8 cellular contexts compared by ENCODE assay signal in the genomic region with DNA sequence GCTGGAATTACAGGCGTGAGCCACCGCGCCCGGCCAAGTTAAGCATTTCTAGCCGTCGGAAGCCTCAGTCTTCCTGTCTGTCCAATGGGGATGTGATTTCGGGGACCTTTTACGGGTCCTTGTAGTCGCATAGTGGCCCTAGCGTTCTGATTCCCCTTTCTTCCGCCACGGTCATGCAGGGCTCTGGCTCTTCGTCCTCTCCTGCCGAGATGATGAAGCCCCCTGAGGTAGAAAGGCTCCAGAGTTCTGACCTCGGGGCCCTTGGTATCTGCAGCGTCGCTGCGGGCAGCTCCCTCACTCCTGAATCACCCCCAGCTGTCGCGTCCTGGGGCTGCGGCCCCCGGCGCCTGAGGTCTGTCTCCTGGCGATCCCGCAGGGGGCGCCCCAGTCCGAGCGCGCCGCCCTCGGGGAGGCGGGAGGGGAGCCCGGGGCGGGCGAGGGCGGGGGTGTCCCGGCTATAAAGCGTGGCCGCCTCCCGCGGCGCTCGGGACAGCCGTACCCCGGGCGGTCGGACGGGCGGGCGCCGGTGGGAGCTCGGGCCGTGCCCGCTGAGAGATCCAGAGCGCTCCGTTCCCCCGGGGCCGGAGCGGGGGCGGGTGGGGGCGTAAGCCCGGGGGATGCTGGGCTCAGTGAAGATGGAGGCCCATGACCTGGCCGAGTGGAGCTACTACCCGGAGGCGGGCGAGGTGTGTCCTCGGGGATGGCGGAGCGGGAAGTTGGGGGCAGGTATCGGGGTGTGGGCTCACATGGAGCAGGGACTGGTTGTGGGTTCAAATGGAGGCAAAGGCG. TPM values are rescaled to one million over a fixed set of nuclear protein-coding genes. Genes with fewer than 3 reads are reported as not detected.
DNase-seq lines count a peak whose midpoint lies in the region; ATAC-seq and TF ChIP-seq lines count a peak whose summit lies in the region.

FOXA3 (plus strand) TSS at position 487 of the 789 bp plus-strand sequence; CDS start at position 618, 131 bp downstream.

- peak within 1 kb of the TSS; percentile 93 for H3K4me3 Mint-ChIP-seq in memory B cell
- H3K4me3 Mint-ChIP-seq in stimulated activated naive CD8-positive, alpha-beta T cell treated with anti-CD3 and anti-CD28 coated beads, Interleukin-15, Interleukin-2, amounts not matched to agents 100 ng/mL and 50 ng/mL, for 24 hours: peak within 1 kb of the TSS; percentile 95

- peaks cover 5% of the 10 kb centered on the region for H3K36me3 Mint-ChIP-seq in memory B cell
- H3K36me3 Mint-ChIP-seq in stimulated activated naive CD8-positive, alpha-beta T cell treated with anti-CD3 and anti-CD28 coated beads, Interleukin-15, Interleukin-2, amounts not matched to agents 100 ng/mL and 50 ng/mL, for 24 hours (ENCODE audit: low read depth): peaks cover 16% of the 10 kb centered on the region

- H3K27ac ChIP-seq in dorsolateral prefrontal cortex: peak within 1 kb of the TSS in 18 of 59 donors; percentile 30 to 97 (median 91)

- H3K9me3 Mint-ChIP-seq in memory B cell: no peaks in the 10 kb centered on the region
- no peaks in the 10 kb centered on the region for H3K9me3 Mint-ChIP-seq in stimulated activated naive CD8-positive, alpha-beta T cell treated with anti-CD3 and anti-CD28 coated beads, Interleukin-15, Interleukin-2, amounts not matched to agents 100 ng/mL and 50 ng/mL, for 24 hours

- DNase-seq in NCI-H1417 (lab: John Stamatoyannopoulos, UW): peak in 2 of 3 experiments; percentile 56 to 60
- no peak for DNase-seq in NCI-H1417 treated with DMSO at 0.1 percent for 48 hours (lab: John Stamatoyannopoulos, UW)
- peak in 1 of 10 donors; percentile 58 for DNase-seq in dorsolateral prefrontal cortex
- DNase-seq in memory B cell (ENCODE audit: low spot score in 2 of 2): peak; percentile 49 to 63

- intact Hi-C loops in dorsolateral prefrontal cortex (cut with DNase I): loop anchor here (1.0 to 5.0 kb wide), 7 partner anchors 22 to 988 kb away; partner anchors contain the start of genes IRF2BP1 (in 2 of the 2), MYPOP (in 2 of the 2), AP2S1 (in 1 of the 2) and FBXO46 (in 1 of the 2)

- peaks cover 0 to 26% (median 15%) of the 10 kb centered on the region in 45 donors for H3K27me3 ChIP-seq in dorsolateral prefrontal cortex

- H3K4me1 Mint-ChIP-seq in memory B cell: peaks cover 20% of the 10 kb centered on the region
- H3K4me1 Mint-ChIP-seq in stimulated activated naive CD8-positive, alpha-beta T cell treated with anti-CD3 and anti-CD28 coated beads, Interleukin-15, Interleukin-2, amounts not matched to agents 100 ng/mL and 50 ng/mL, for 24 hours (ENCODE audit: low read depth): peaks cover 30% of the 10 kb centered on the region

- peak; percentile 43; the same call in 1 of the 2 replicates for TF ChIP-seq CTCF in WI38 (IDR thresholded peaks at IDR 0.05; ENCODE audit: low read depth, low read length)
- peak in 55 of 56 donors; percentile 15 to 77 (median 57) for TF ChIP-seq CTCF in dorsolateral prefrontal cortex (IDR thresholded peaks at IDR 0.05 in 54 of 56, conservative IDR thresholded peaks at IDR 0.05 in 2 of 56; ENCODE audit: low read depth in 1 of 56, partially characterized antibody in 56 of 56)

- peak within 1 kb of the TSS; percentile 87 for H3K27ac Mint-ChIP-seq in memory B cell
- peak within 1 kb of the TSS; percentile 99 for H3K27ac Mint-ChIP-seq in stimulated activated naive CD8-positive, alpha-beta T cell treated with anti-CD3 and anti-CD28 coated beads, Interleukin-15, Interleukin-2, amounts not matched to agents 100 ng/mL and 50 ng/mL, for 24 hours

- H3K4me3 ChIP-seq in WI38 (ENCODE audit: low read depth, low read length): peak within 1 kb of the TSS; percentile 34
- H3K4me3 ChIP-seq in dorsolateral prefrontal cortex: peak within 1 kb of the TSS; percentile 17 to 99 (median 93)

- H3K27me3 Mint-ChIP-seq in memory B cell: peaks cover 17% of the 10 kb centered on the region
- peaks cover 30% of the 10 kb centered on the region for H3K27me3 Mint-ChIP-seq in stimulated activated naive CD8-positive, alpha-beta T cell treated with anti-CD3 and anti-CD28 coated beads, Interleukin-15, Interleukin-2, amounts not matched to agents 100 ng/mL and 50 ng/mL, for 24 hours

- no peak for TF ChIP-seq EP300 in Ishikawa (IDR thresholded peaks at IDR 0.05; ENCODE audit: borderline replicate concordance)

- ATAC-seq in memory B cell (ENCODE audit: low read depth) (no peak), GM18867 (IDR thresholded peaks at IDR 0.05; ENCODE audit: unreplicated experiment) (no peak)

- TF ChIP-seq RAD21 in Ishikawa (IDR thresholded peaks at IDR 0.05; ENCODE audit: low read depth): peak; percentile 40; the same call in 1 of the 2 replicates

TF ChIP-seq in Ishikawa, 13 proteins besides CTCF, POLR2A, EP300 and RAD21:
- no peak for TF ChIP-seq TEAD4 (IDR thresholded peaks at IDR 0.05)
- 0 out of 2 replicates have a peak, but pooled peaks have one; percentile 53 for TF ChIP-seq ZBTB7A (IDR thresholded peaks at IDR 0.05; ENCODE audit: low read depth)

RNA-seq across cellular contexts. Expression of gene FOXA3, which starts in this region (rescaled TPM):
- under 1 TPM in 2 of 120 experiments, not detected in 118; 0.30 to 0.32 TPM for total RNA-seq in dorsolateral prefrontal cortex
